Comparison of ENCODE assay signal across 25 cellular contexts in genomic region chr5:1013238-1013947, GRCh38. TPM values are rescaled to one million over a fixed set of nuclear protein-coding genes. Genes with fewer than 3 reads are reported as not detected.
DNase-seq lines count a peak whose midpoint lies in the region; ATAC-seq and TF ChIP-seq lines count a peak whose summit lies in the region.
"Had no signal": no experiment of that assay in that cellular context is flagged by ENCODE, and none has a peak within 500 bp of the region (broad histone marks: within the 10 kb centered on the region; RNA-seq: fewer than 3 reads in every experiment).

No MANE protein-coding gene starts in this region.

- H3K27ac ChIP-seq in neuronal stem cell (replicated peaks; ENCODE audit: low read length): no peak overlapping the region
- H3K27ac ChIP-seq: SJSA1 had no signal

- no peak overlapping the region for H4K8ac ChIP-seq in neuronal stem cell (ENCODE audit: low read depth, low read length)

- peak overlapping the region; percentile 77 for H3K14ac ChIP-seq in neuronal stem cell (ENCODE audit: low read length)

- peak overlapping the region in 1 of 2 donors; percentile 18 for H3K4me3 ChIP-seq in neuronal stem cell (ENCODE audit: low read length in 2 of 2)
- H3K4me3 ChIP-seq: GM12878, SJSA1 had no signal

- no peak overlapping the region for H2AFZ ChIP-seq in neuronal stem cell (ENCODE audit: low read length)

- peak overlapping the region; percentile 17 for H3K9ac ChIP-seq in neuronal stem cell (ENCODE audit: low read depth, low read length, poor library complexity)

- no peak overlapping the region for H2BK120ac ChIP-seq in neuronal stem cell (ENCODE audit: low read depth, low read length)

- H2BK5ac ChIP-seq in neuronal stem cell (ENCODE audit: low read length): peak overlapping the region; percentile 59

- H3K79me1 ChIP-seq in neuronal stem cell (ENCODE audit: low read depth, low read length): peaks cover 9% of the 10 kb centered on the region

- peak overlapping the region; percentile 86 for H3K23ac ChIP-seq in neuronal stem cell (ENCODE audit: low read depth, low read length, poor library complexity)

- ATAC-seq in natural killer cell treated with Interleukin-12 subunit alpha and Interleukin-12 subunit beta and Interleukin-15 and Interleukin-18, amount 100 ng/mL, for 72 hours: no peak
- ATAC-seq in natural killer cell (no peak), left cardiac atrium (no peak)
- ATAC-seq in activated CD4-positive, CD25-positive, alpha-beta regulatory T cell treated with anti-CD3 and anti-CD28 coated beads, Interleukin-2, amount 50 U/mL, for 24 hours: no peak
- ATAC-seq: GM12878, HepG2 had no signal

- no peak overlapping the region for H3K4ac ChIP-seq in neuronal stem cell (ENCODE audit: low read length)

- peaks cover 0 to 2% of the 10 kb centered on the region in 2 donors for H3K4me1 Mint-ChIP-seq in natural killer cell treated with Interleukin-12 subunit alpha and Interleukin-12 subunit beta and Interleukin-15 and Interleukin-18, amount 100 ng/mL, for 72 hours (ENCODE audit: low read depth in 2 of 2)
- H3K4me1 Mint-ChIP-seq in natural killer cell: peaks cover 0 to 6% of the 10 kb centered on the region in 2 donors

- peaks cover 8 to 11% of the 10 kb centered on the region in 2 donors for H3K4me1 ChIP-seq in neuronal stem cell (ENCODE audit: control insufficient read depth in 2 of 2, insufficient read depth in 1 of 2, low read depth in 1 of 2, low read length in 2 of 2)
- H3K4me1 ChIP-seq: BE2C had no signal

- H3K27ac Mint-ChIP-seq in natural killer cell treated with Interleukin-12 subunit alpha and Interleukin-12 subunit beta and Interleukin-15 and Interleukin-18, amount 100 ng/mL, for 72 hours: no peak overlapping the region
- H3K27ac Mint-ChIP-seq in natural killer cell: no peak overlapping the region
- H3K27ac Mint-ChIP-seq: CD4-positive, alpha-beta memory T cell; HFFc6 had no signal

- peak overlapping the region; percentile 62 for H2BK15ac ChIP-seq in neuronal stem cell (ENCODE audit: low read length)

- peak overlapping the region; percentile 32 for H3K18ac ChIP-seq in neuronal stem cell (ENCODE audit: low read length)

- no peak overlapping the region for H2BK12ac ChIP-seq in neuronal stem cell (ENCODE audit: low read length)

- no peaks in the 10 kb centered on the region for H3K36me3 Mint-ChIP-seq in natural killer cell treated with Interleukin-12 subunit alpha and Interleukin-12 subunit beta and Interleukin-15 and Interleukin-18, amount 100 ng/mL, for 72 hours
- no peaks in the 10 kb centered on the region for H3K36me3 Mint-ChIP-seq in natural killer cell
- H3K36me3 Mint-ChIP-seq: CD4-positive, alpha-beta memory T cell had no signal

- no peaks in the 10 kb centered on the region for H3K9me3 Mint-ChIP-seq in natural killer cell treated with Interleukin-12 subunit alpha and Interleukin-12 subunit beta and Interleukin-15 and Interleukin-18, amount 100 ng/mL, for 72 hours
- H3K9me3 Mint-ChIP-seq in natural killer cell: no peaks in the 10 kb centered on the region
- H3K9me3 Mint-ChIP-seq: CD4-positive, alpha-beta memory T cell; HFFc6 had no signal

- no peaks in the 10 kb centered on the region for H3K36me3 ChIP-seq in neuronal stem cell (replicated peaks in 1 of 2; ENCODE audit: control insufficient read depth in 2 of 2, insufficient read depth in 2 of 2, low read length in 2 of 2)
- H3K36me3 ChIP-seq: BE2C, SJSA1 had no signal

- peaks cover 13 to 17% of the 10 kb centered on the region in 2 donors for H3K27me3 Mint-ChIP-seq in natural killer cell treated with Interleukin-12 subunit alpha and Interleukin-12 subunit beta and Interleukin-15 and Interleukin-18, amount 100 ng/mL, for 72 hours
- H3K27me3 Mint-ChIP-seq in natural killer cell (ENCODE audit: low read depth in 2 of 2): peaks cover 15 to 21% of the 10 kb centered on the region in 2 donors

- no peak for TF ChIP-seq CTCF in natural killer cell (IDR thresholded peaks at IDR 0.05)
- TF ChIP-seq CTCF in GM10266 (IDR thresholded peaks at IDR 0.05; ENCODE audit: control insufficient read depth, insufficient read depth, low read depth, missing control alignments): no peak

- no peaks in the 10 kb centered on the region for H3K9me3 ChIP-seq in neuronal stem cell (replicated peaks in 1 of 2; ENCODE audit: control insufficient read depth in 2 of 2, insufficient read depth in 1 of 2, low read depth in 1 of 2, low read length in 2 of 2)
- H3K9me3 ChIP-seq: BE2C, SJSA1 had no signal

- no peak overlapping the region for H4K91ac ChIP-seq in neuronal stem cell (ENCODE audit: low read depth, low read length, poor library complexity)

- peak; percentile 44 for DNase-seq in natural killer cell treated with Interleukin-12 subunit alpha and Interleukin-12 subunit beta and Interleukin-15 and Interleukin-18, amount 100 ng/mL, for 72 hours (ENCODE audit: low spot score)
- DNase-seq in natural killer cell: no peak
- DNase-seq in left cardiac atrium: peak; percentile 17
- no peak for DNase-seq in neuronal stem cell (ENCODE audit: low spot score)
- no peak for DNase-seq in midbrain (lab: John Stamatoyannopoulos, UW)
- no peak for DNase-seq in GM10266 (ENCODE audit: extremely low spot score)
- no peak for DNase-seq in NOMO-1 treated with DMSO at 0.1 percent for 48 hours (lab: John Stamatoyannopoulos, UW; ENCODE audit: unreplicated experiment)
- DNase-seq: BE2C; CD4-positive, alpha-beta memory T cell; DMS153; GF-D8; HFFc6; KBM-7; MV-4-11; NCI-H1417; NCI-H187; NCI-H2107; NCI-H510A; NCI-H774; OCI-M1; RPMI8226 had no signal

- H3K4me2 ChIP-seq in neuronal stem cell (ENCODE audit: insufficient read depth, low read length, poor library complexity, severe bottlenecking): no peak overlapping the region

- H3K4me3 Mint-ChIP-seq in natural killer cell treated with Interleukin-12 subunit alpha and Interleukin-12 subunit beta and Interleukin-15 and Interleukin-18, amount 100 ng/mL, for 72 hours: no peak overlapping the region
- H3K4me3 Mint-ChIP-seq in natural killer cell: no peak overlapping the region
- H3K4me3 Mint-ChIP-seq: CD4-positive, alpha-beta memory T cell; HFFc6 had no signal

- H3K27me3 ChIP-seq in neuronal stem cell (ENCODE audit: control insufficient read depth in 3 of 3, insufficient read depth in 3 of 3, low read depth in 1 of 3, low read length in 3 of 3): peaks cover 7 to 19% (median 14%) of the 10 kb centered on the region in 3 experiments

- intact Hi-C loops in natural killer cell (cut with micrococcal nuclease) (no loop called here), left cardiac atrium (cut with DNase I) (loop anchor here in 1 of 2 donors (5.0 kb wide), 1 partner anchor 124 kb away; no protein-coding TSS in a partner anchor)

- WGBS in neuronal stem cell (ENCODE audit: extremely low coverage in 2 of 2, insufficient read length in 2 of 2, insufficient replicate concordance in 1 of 2), 2 donors: no CpG with 5 or more reads among the region's 19 CpGs

- peak overlapping the region; percentile 31 for H2AK5ac ChIP-seq in neuronal stem cell (ENCODE audit: low read depth, low read length)

RNA-seq across cellular contexts. Expression of gene NKD2, which starts 4.8 kb away (rescaled TPM):
- total RNA-seq in natural killer cell treated with Interleukin-12 subunit alpha and Interleukin-12 subunit beta and Interleukin-15 and Interleukin-18, amount 100 ng/mL, for 72 hours: under 1 TPM in 1 of 2 donors, not detected in 1; 0.53 TPM
- total RNA-seq in natural killer cell (not detected), left cardiac atrium (10 to 100 TPM in 1 of 2 donors, 1 to 10 TPM in 1; 4.4 to 10.4 TPM)
- polyA plus RNA-seq in neuronal stem cell (2013, experiment 1 of 2): 11.1 TPM
- 11.1 TPM for polyA plus RNA-seq in neuronal stem cell (2013, experiment 2 of 2)
- total RNA-seq: CD4-positive, alpha-beta memory T cell; HFFc6 had no signal
- polyA plus RNA-seq: CD4-positive, alpha-beta memory T cell had no signal

Comparison
In these comparisons a context has a peak if more than half of its experiments do, and no peak if none do; other contexts are left out.
1. DNase-seq: peak in natural killer cell treated with Interleukin-12 subunit alpha and Interleukin-12 subunit beta and Interleukin-15 and Interleukin-18, amount 100 ng/mL, for 72 hours (single experiment) and left cardiac atrium (single experiment); none in natural killer cell (single experiment), neuronal stem cell (single experiment), midbrain (single experiment), GM10266 (single experiment) and NOMO-1 treated with DMSO at 0.1 percent for 48 hours (single experiment).